Comparison of ENCODE assay signal across 16 cellular contexts in genomic region chr13:53197424-53197823, GRCh38.
"Had no signal": no experiment of that assay in that cellular context is flagged by ENCODE, and none has a peak within 500 bp of the region (broad histone marks: within the 10 kb centered on the region; RNA-seq: fewer than 3 reads in every experiment).

No MANE protein-coding gene starts in this region.

- H3K4me1 ChIP-seq: foreskin keratinocyte, left ventricle myocardium inferior, uterus had no signal

- H3K9me3 ChIP-seq: left ventricle myocardium inferior, mucosa of descending colon, neutrophil, tibial artery, uterus had no signal

- DNase-seq: activated CD4-positive, alpha-beta memory T cell treated with anti-CD3 and anti-CD28 coated beads, Interleukin-2, amount 10 ng/mL, durations not matched to agents 7 days and 5 days; activated naive CD4-positive, alpha-beta T cell treated with anti-CD3 and anti-CD28 coated beads, Interleukin-2, amount 50 U/mL, for 16 hours; activated T-cell treated with anti-CD3 and anti-CD28 coated beads, Interleukin-2, amount 50 U/mL, for 24 hours; dermis blood vessel endothelial cell; effector memory CD8-positive, alpha-beta T cell; foreskin keratinocyte; left ventricle myocardium inferior; mucosa of descending colon; naive thymus-derived CD4-positive, alpha-beta T cell; retina; stimulated activated CD4-positive, alpha-beta T cell treated with anti-CD3 and anti-CD28 coated beads, Interleukin-4, amount 100 ng/mL, for 1 hour; stimulated activated naive B cell treated with anti-CD40 and anti-IgM and Interleukin-4, amounts not matched to agents 10 μg/mL and 1 μg/mL and 100 μg/mL, for 72 hours; tibial artery; uterus; WERI-Rb-1 had no signal

- H3K4me3 ChIP-seq: left ventricle myocardium inferior, mucosa of descending colon, tibial artery, uterus had no signal

- ATAC-seq: effector memory CD8-positive, alpha-beta T cell; foreskin keratinocyte; mucosa of descending colon; naive thymus-derived CD4-positive, alpha-beta T cell; stimulated activated naive B cell treated with anti-CD40 and anti-IgM and Interleukin-4, amounts not matched to agents 10 μg/mL and 1 μg/mL and 100 μg/mL, for 72 hours had no signal

- H3K36me3 ChIP-seq: left ventricle myocardium inferior, neutrophil, tibial artery, uterus, WERI-Rb-1 had no signal
